ENCODE assay signal across 8 cellular contexts in the genomic region with DNA sequence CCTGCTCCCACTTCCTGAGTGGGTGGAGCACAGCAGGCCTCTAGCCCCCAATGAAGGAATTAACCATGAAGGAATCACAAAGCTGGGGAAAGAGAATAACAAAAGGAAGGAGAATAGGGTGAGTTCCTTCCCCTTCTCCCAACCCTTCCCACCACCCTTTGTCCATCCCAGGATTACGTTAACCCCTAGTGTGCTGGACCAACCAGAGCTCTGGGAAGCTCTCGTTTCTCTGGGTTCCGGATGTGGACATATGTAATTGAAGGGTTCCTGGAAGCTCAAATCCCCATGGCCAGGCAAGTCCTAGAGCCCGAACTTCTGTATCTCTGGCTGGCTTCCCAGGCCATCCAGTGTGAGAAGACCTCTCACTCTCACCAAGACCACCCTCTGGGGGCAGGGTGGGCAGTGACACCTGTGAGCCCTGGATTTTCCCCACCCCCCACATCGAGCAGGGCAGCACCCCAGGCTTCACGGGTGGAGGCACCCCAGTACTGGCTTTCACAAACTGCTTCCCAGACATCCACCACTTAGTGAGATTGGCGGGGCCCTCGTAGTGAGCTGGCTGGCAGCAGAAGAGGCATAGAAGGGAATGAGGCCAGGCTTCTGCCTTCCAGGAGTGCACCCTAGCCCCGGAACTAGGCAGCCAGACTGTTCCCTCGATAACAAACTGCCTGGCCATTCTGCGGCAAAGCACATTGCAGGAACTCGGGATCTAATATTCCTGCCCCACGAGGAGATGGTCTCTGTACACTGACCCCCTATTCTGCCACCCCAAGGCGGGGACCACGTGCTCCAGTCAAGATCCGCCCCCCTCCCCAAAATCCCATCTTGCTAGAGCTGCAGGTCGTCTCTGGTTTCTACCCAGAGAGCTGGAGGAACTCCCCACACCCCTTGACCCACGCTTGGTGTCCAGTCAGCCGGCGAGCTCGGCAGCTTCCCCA. TPM values are rescaled to one million over a fixed set of nuclear protein-coding genes. Genes with fewer than 3 reads are reported as not detected.
A peak's percentile ranks its signal among the peaks of the same experiment; 100 is the strongest.
DNase-seq lines count a peak whose midpoint lies in the region; FAIRE-seq and TF ChIP-seq lines count a peak whose summit lies in the region.

No MANE protein-coding gene starts in this region.

- H3K36me3 ChIP-seq in endothelial cell of umbilical vein (ENCODE audit: control insufficient read depth in 2 of 2, extremely low read depth in 1 of 2, insufficient read depth in 2 of 2, low read length in 2 of 2) (no peaks in the 10 kb centered on the region), osteoblast (ENCODE audit: insufficient read depth, low read length) (no peaks in the 10 kb centered on the region)

- TF ChIP-seq POLR2A in endothelial cell of umbilical vein (IDR thresholded peaks at IDR 0.05; ENCODE audit: low read depth, low read length): no peak

- H3K9me3 ChIP-seq in endothelial cell of umbilical vein (replicated peaks; ENCODE audit: control insufficient read depth, insufficient read depth, low read length) (no peaks in the 10 kb centered on the region), osteoblast (ENCODE audit: low read depth, low read length) (no peaks in the 10 kb centered on the region)

- CTCF ChIA-PET in endothelial cell of umbilical vein (lab: Charles Lee): interaction anchor here (0.8 to 4.5 kb wide), 6 partner anchors 12 to 85 kb away, joined by 3 to 128 read pairs (median 3); no protein-coding TSS in a partner anchor

- TF ChIP-seq CTCF in endothelial cell of umbilical vein (IDR thresholded peaks at IDR 0.05; ENCODE audit: extremely low read depth in 1 of 2, insufficient read depth in 1 of 2, low read depth in 1 of 2, low read length in 2 of 2) (no peak), osteoblast (IDR thresholded peaks at IDR 0.05; ENCODE audit: extremely low read depth, low read depth, low read length) (no peak)

- POLR2A ChIA-PET in endothelial cell of umbilical vein (lab: Charles Lee): no interaction called here

- H3K4me2 ChIP-seq in endothelial cell of umbilical vein (ENCODE audit: insufficient read depth, low read length): peak overlapping the region; percentile 70
- H3K4me2 ChIP-seq in osteoblast (ENCODE audit: insufficient read depth, low read length): peak overlapping the region; percentile 93

- dilution Hi-C loops in endothelial cell of umbilical vein (cut with MboI; ENCODE audit: extremely low pct_ligation_motif_present, low sequenced_read_pairs): no loop called here

- H2AFZ ChIP-seq in endothelial cell of umbilical vein (ENCODE audit: low read depth, low read length) (no peak overlapping the region), osteoblast (ENCODE audit: low read length) (no peak overlapping the region)

- H3K27ac ChIP-seq in endothelial cell of umbilical vein (ENCODE audit: insufficient read depth, low read depth, low read length) (no peak overlapping the region), osteoblast (ENCODE audit: low read depth, low read length) (no peak overlapping the region)

- no peak overlapping the region for H3K9ac ChIP-seq in endothelial cell of umbilical vein (replicated peaks; ENCODE audit: extremely low read depth, insufficient read depth, low read length)

- DNase-seq in COLO668 (lab: John Stamatoyannopoulos, UW; ENCODE audit: unreplicated experiment) (peak; percentile 27), NCI-H69 (lab: John Stamatoyannopoulos, UW) (peak; percentile 53), endothelial cell of umbilical vein (ENCODE audit: low read depth, low spot score) (no peak), osteoblast (ENCODE audit: insufficient read length, low spot score, missing footprints) (peak; percentile 77), NCI-H1930 (lab: John Stamatoyannopoulos, UW) (no peak), HuH-7.5 (ENCODE audit: low spot score) (no peak)
- no peak for DNase-seq in stimulated activated CD4-positive, alpha-beta T cell treated with anti-CD3 and anti-CD28 coated beads, Interleukin-15, amount 100 ng/mL, for 24 hours
- no peak for DNase-seq in activated CD4-positive, alpha-beta T cell treated with anti-CD3 and anti-CD28 coated beads for 48 hours

- H3K4me1 ChIP-seq in endothelial cell of umbilical vein (ENCODE audit: control insufficient read depth, extremely low read depth, insufficient read depth, low read length) (peaks cover 35% of the 10 kb centered on the region), osteoblast (ENCODE audit: insufficient read depth, low read length) (peaks cover 26% of the 10 kb centered on the region)

- H4K20me1 ChIP-seq in endothelial cell of umbilical vein (replicated peaks; ENCODE audit: control insufficient read depth, extremely low read depth, insufficient read depth, low read length) (no peaks in the 10 kb centered on the region), osteoblast (ENCODE audit: insufficient read depth, low read length) (peaks cover 29% of the 10 kb centered on the region)

- H3K4me3 ChIP-seq in endothelial cell of umbilical vein (replicated peaks in 1 of 3; ENCODE audit: insufficient read depth in 1 of 3, low read depth in 1 of 3, low read length in 3 of 3): peak overlapping the region; percentile 53 to 68 (median 65)
- peak overlapping the region; percentile 81 for H3K4me3 ChIP-seq in osteoblast (ENCODE audit: insufficient read depth, low read length)

- H3K27me3 ChIP-seq in endothelial cell of umbilical vein (ENCODE audit: control insufficient read depth in 2 of 2, insufficient read depth in 2 of 2, low read length in 2 of 2) (no peaks in the 10 kb centered on the region), osteoblast (ENCODE audit: insufficient read depth, low read length) (peaks cover 11% of the 10 kb centered on the region)

- BruUV-seq in endothelial cell of umbilical vein (replicated peaks; lab: Mats Ljungman, UMichigan): TSS peak; percentile 1

- H3K9me1 ChIP-seq in endothelial cell of umbilical vein (replicated peaks; ENCODE audit: control insufficient read depth, extremely low read depth, insufficient read depth, low read length): no peaks in the 10 kb centered on the region

- H3K79me2 ChIP-seq in endothelial cell of umbilical vein (ENCODE audit: control insufficient read depth, insufficient read depth, low read length) (peaks cover 2% of the 10 kb centered on the region), osteoblast (ENCODE audit: insufficient read depth, low read length) (peaks cover 2% of the 10 kb centered on the region)

- intact Hi-C loops in endothelial cell of umbilical vein (cut with micrococcal nuclease): loop anchor here (5.0 kb wide), 2 partner anchors 375 to 485 kb away; a partner anchor contains a TSS

- FAIRE-seq in endothelial cell of umbilical vein (lab: Jason Lieb, UNC): no peak

TF ChIP-seq in endothelial cell of umbilical vein, 7 proteins besides CTCF, POLR2A, EP300 and RAD21:
- TF ChIP-seq POLR2AphosphoS5 (IDR thresholded peaks at IDR 0.05; ENCODE audit: insufficient read depth, low read depth, low read length): no peak
- TF ChIP-seq JUN (IDR thresholded peaks at IDR 0.05; ENCODE audit: borderline replicate concordance, insufficient read depth, insufficient read length, low read depth): no peak
- no peak for TF ChIP-seq MYC (IDR thresholded peaks at IDR 0.05; ENCODE audit: low read depth, low read length)
- TF ChIP-seq EZH2 (IDR thresholded peaks at IDR 0.05; ENCODE audit: borderline replicate concordance, low read depth, low read length, severe bottlenecking): no peak
- TF ChIP-seq, protein P1, sequence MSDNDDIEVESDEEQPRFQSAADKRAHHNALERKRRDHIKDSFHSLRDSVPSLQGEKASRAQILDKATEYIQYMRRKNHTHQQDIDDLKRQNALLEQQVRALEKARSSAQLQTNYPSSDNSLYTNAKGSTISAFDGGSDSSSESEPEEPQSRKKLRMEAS (IDR thresholded peaks at IDR 0.05; ENCODE audit: insufficient read depth, insufficient read length): no peak
- TF ChIP-seq GATA2 (IDR thresholded peaks at IDR 0.05; ENCODE audit: insufficient read depth, insufficient read length, low read depth, low read length): no peak
- TF ChIP-seq FOS (IDR thresholded peaks at IDR 0.05; ENCODE audit: borderline replicate concordance, insufficient read depth, low read length): no peak

RNA-seq across cellular contexts. Expression of a gene that starts 2.1 kb away (rescaled TPM):
- total RNA-seq in endothelial cell of umbilical vein (23.6 and 23.9 TPM in 2 replicates), osteoblast (4.1 and 5.8 TPM in 2 replicates)
- polyA plus RNA-seq in endothelial cell of umbilical vein: 8.4 and 10.8 TPM in 2 replicates
- polyA plus RNA-seq in endothelial cell of umbilical vein (2011; cell fraction: cytosol; rRNA removed): 12.1 and 15.3 TPM in 2 replicates
- polyA plus RNA-seq in endothelial cell of umbilical vein (2011; cell fraction: nucleus; rRNA removed): 11.0 and 11.5 TPM in 2 replicates
- 14.8 and 20.1 TPM in 2 replicates for polyA plus RNA-seq in endothelial cell of umbilical vein (2012)
- polyA minus RNA-seq in endothelial cell of umbilical vein: 16.2 and 17.1 TPM in 2 replicates
- polyA minus RNA-seq in endothelial cell of umbilical vein (2011; cell fraction: cytosol; rRNA and poly(A)+ RNA removed): 4.3 TPM
- polyA minus RNA-seq in endothelial cell of umbilical vein (2011; cell fraction: nucleus; rRNA and poly(A)+ RNA removed): 6.3 and 7.4 TPM in 2 replicates

Comparison
In these comparisons a context has a peak if more than half of its experiments do, and no peak if none do; other contexts are left out.
1. DNase-seq: peak in COLO668 (single experiment), NCI-H69 (single experiment) and osteoblast (single experiment); none in endothelial cell of umbilical vein (single experiment), NCI-H1930 (0 of 2), stimulated activated CD4-positive, alpha-beta T cell treated with anti-CD3 and anti-CD28 coated beads, Interleukin-15, amount 100 ng/mL, for 24 hours (single experiment), HuH-7.5 (single experiment) and activated CD4-positive, alpha-beta T cell treated with anti-CD3 and anti-CD28 coated beads for 48 hours (single experiment).